ENCODE assay signal across 10 cellular contexts in genomic region chr4:73450398-73451004, GRCh38. TPM values are rescaled to one million over a fixed set of nuclear protein-coding genes. Genes with fewer than 3 reads are reported as not detected.
A peak's percentile ranks its signal among the peaks of the same experiment; 100 is the strongest.
DNase-seq lines count a peak whose midpoint lies in the region; ATAC-seq, FAIRE-seq and TF ChIP-seq lines count a peak whose summit lies in the region.
"Had no signal": no experiment of that assay in that cellular context is flagged by ENCODE, and none has a peak within 500 bp of the region (broad histone marks: within the 10 kb centered on the region; RNA-seq: fewer than 3 reads in every experiment).

No MANE protein-coding gene starts in this region.

- no peaks in the 10 kb centered on the region for H3K79me2 ChIP-seq in ACC112 (ENCODE audit: control insufficient read depth, insufficient read depth, low read length, unreplicated experiment)

- H3K4me1 ChIP-seq in ACC112 (ENCODE audit: control insufficient read depth, insufficient read depth, low read length, unreplicated experiment) = peaks cover 26% of the 10 kb centered on the region
- peaks cover 69% of the 10 kb centered on the region for H3K4me1 ChIP-seq in HUES64 (ENCODE audit: insufficient read depth, low read length)
- peaks cover 11% of the 10 kb centered on the region for H3K4me1 ChIP-seq in SJSA1 (replicated peaks)
- no peaks in the 10 kb centered on the region for H3K4me1 ChIP-seq in left ventricle myocardium inferior

- intact Hi-C loops in left ventricle myocardium inferior (cut with micrococcal nuclease) = no loop called here

- ATAC-seq in GM21529 (IDR thresholded peaks at IDR 0.05; ENCODE audit: unreplicated experiment) = no peak
- no peak for ATAC-seq in GM19455 (IDR thresholded peaks at IDR 0.05; ENCODE audit: unreplicated experiment)
- no peak for ATAC-seq in HG03469 (IDR thresholded peaks at IDR 0.05; ENCODE audit: unreplicated experiment)
- ATAC-seq: CD8-positive, alpha-beta T cell; Panc1 had no signal

- no peak for FAIRE-seq in HTR-8/SVneo (lab: Jason Lieb, UNC)

- peak overlapping the region; percentile 42 for H3K4me3 ChIP-seq in ACC112 (ENCODE audit: low read depth, low read length)
- H3K4me3 ChIP-seq in HUES64 (ENCODE audit: low read length) = no peak overlapping the region
- no peak overlapping the region for H3K4me3 ChIP-seq in SJSA1
- no peak overlapping the region for H3K4me3 ChIP-seq in left ventricle myocardium inferior

- peak overlapping the region; percentile 95 for H3K27ac ChIP-seq in ACC112 (ENCODE audit: low read depth, low read length)
- H3K27ac ChIP-seq in HUES64 (ENCODE audit: low read depth, low read length) = peak overlapping the region; percentile 76
- peak overlapping the region; percentile 39; the same call in 1 of the 2 replicates for H3K27ac ChIP-seq in SJSA1
- H3K27ac ChIP-seq in left ventricle myocardium inferior (replicated peaks) = no peak overlapping the region

- H3K36me3 ChIP-seq in ACC112 (ENCODE audit: insufficient read depth, low read length) = no peaks in the 10 kb centered on the region
- no peaks in the 10 kb centered on the region for H3K36me3 ChIP-seq in HUES64 (ENCODE audit: insufficient read depth, low read length)
- H3K36me3 ChIP-seq in SJSA1 = no peaks in the 10 kb centered on the region
- H3K36me3 ChIP-seq in left ventricle myocardium inferior = no peaks in the 10 kb centered on the region

- H3K9ac ChIP-seq in HUES64 (ENCODE audit: low read depth, low read length) = peak overlapping the region; percentile 42; the same call in 1 of the 2 replicates

- peak overlapping the region; percentile 79 for H2AFZ ChIP-seq in ACC112 (ENCODE audit: low read length, unreplicated experiment)

- H3K27me3 ChIP-seq in ACC112 (ENCODE audit: insufficient read depth, low read length) = no peaks in the 10 kb centered on the region
- peaks cover 4% of the 10 kb centered on the region; the same call in 1 of the 2 replicates for H3K27me3 ChIP-seq in HUES64 (ENCODE audit: insufficient read depth, low read length)
- no peaks in the 10 kb centered on the region for H3K27me3 ChIP-seq in SJSA1 (replicated peaks)
- no peaks in the 10 kb centered on the region for H3K27me3 ChIP-seq in left ventricle myocardium inferior (ENCODE audit: low read depth)

- TF ChIP-seq CTCF in left ventricle myocardium inferior (IDR thresholded peaks at IDR 0.05; ENCODE audit: borderline replicate concordance) = no peak

- DNase-seq in SJSA1 (ENCODE audit: low read depth in 1 of 2, low spot score in 2 of 2) (peak; percentile 44), left ventricle myocardium inferior (peak; percentile 25), HTR-8/SVneo (ENCODE audit: insufficient read length, low spot score) (no peak)
- DNase-seq: CD8-positive, alpha-beta T cell had no signal

- WGBS in HUES64 = 50% methylated on average over 9 of the region's 9 CpGs

- H3K9me3 ChIP-seq in HUES64 (ENCODE audit: insufficient read depth, low read depth, low read length) = no peaks in the 10 kb centered on the region
- no peaks in the 10 kb centered on the region for H3K9me3 ChIP-seq in SJSA1 (replicated peaks)
- no peaks in the 10 kb centered on the region for H3K9me3 ChIP-seq in left ventricle myocardium inferior (replicated peaks)

RNA-seq across cellular contexts. Expression of gene AFP, which starts 14.5 kb away (rescaled TPM):
- 25.1 TPM for polyA plus RNA-seq in HUES64 (2013, experiment 1 of 2)
- 51.0 TPM for polyA plus RNA-seq in HUES64 (2013, experiment 2 of 2)
- 0.74 TPM in 1 of 2 replicates, not detected in the other for total RNA-seq in SJSA1 (2014; rRNA removed; shearing (Covaris generic))
- not detected for total RNA-seq in left ventricle myocardium inferior
- total RNA-seq: CD8-positive, alpha-beta T cell had no signal

RNA-seq across cellular contexts. Expression of gene AFM, which starts 31.0 kb away (rescaled TPM):
- not detected for polyA plus RNA-seq in HUES64 (2013, experiment 1 of 2)
- polyA plus RNA-seq in HUES64 (2013, experiment 2 of 2) = not detected
- not detected in 2 replicates for total RNA-seq in SJSA1 (2014; rRNA removed; shearing (Covaris generic))
- total RNA-seq in left ventricle myocardium inferior = not detected
- total RNA-seq: CD8-positive, alpha-beta T cell had no signal

RNA-seq across cellular contexts. Expression of gene ALB, which starts 46.4 kb away (rescaled TPM):
- polyA plus RNA-seq in HUES64 (2013, experiment 1 of 2) = 1.4 TPM
- 2.5 TPM for polyA plus RNA-seq in HUES64 (2013, experiment 2 of 2)
- total RNA-seq in SJSA1 (2014; rRNA removed; shearing (Covaris generic)) = not detected in 2 replicates
- total RNA-seq in left ventricle myocardium inferior = not detected
